23 cellular contexts compared by ENCODE assay signal in the genomic region with DNA sequence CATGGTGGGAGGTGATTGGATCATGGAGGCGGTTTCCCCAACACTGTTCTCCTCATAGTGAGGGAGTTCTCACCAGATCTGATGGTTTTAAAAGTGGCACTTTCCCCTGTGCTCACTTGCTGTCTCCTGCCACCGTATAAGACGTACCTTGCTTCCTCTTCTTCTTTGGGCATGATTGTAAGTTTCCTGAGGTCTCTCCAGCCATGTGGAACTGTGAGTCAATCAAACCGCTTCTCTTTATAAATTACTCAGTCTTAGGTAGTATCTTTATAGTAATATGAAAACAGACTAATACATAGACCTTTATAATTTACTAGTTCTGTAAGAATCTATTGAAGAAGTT.
DNase-seq lines count a peak whose midpoint lies in the region; ATAC-seq and TF ChIP-seq lines count a peak whose summit lies in the region.
"Had no signal": no experiment of that assay in that cellular context is flagged by ENCODE, and none has a peak within 500 bp of the region (broad histone marks: within the 10 kb centered on the region; RNA-seq: fewer than 3 reads in every experiment).

No MANE protein-coding gene starts in this region.

- H3K36me3 ChIP-seq in BLaER1 (no peaks in the 10 kb centered on the region), OCI-LY1 (ENCODE audit: insufficient read depth, low read length) (no peaks in the 10 kb centered on the region; the same call in 1 of the 2 replicates), GM23248 (ENCODE audit: low read depth) (no peaks in the 10 kb centered on the region), gastroesophageal sphincter (no peaks in the 10 kb centered on the region)

- no peaks in the 10 kb centered on the region for H3K27me3 Mint-ChIP-seq in activated T-cell treated with anti-CD3 and anti-CD28 coated beads, Interleukin-2, amount 50 U/mL, for 24 hours
- H3K27me3 Mint-ChIP-seq: central memory CD8-positive, alpha-beta T cell had no signal

- H3K79me2 ChIP-seq in OCI-LY1 (ENCODE audit: insufficient read depth, low read length) (no peaks in the 10 kb centered on the region), GM23248 (ENCODE audit: insufficient read depth) (no peaks in the 10 kb centered on the region)

- no peaks in the 10 kb centered on the region for H3K4me1 Mint-ChIP-seq in activated T-cell treated with anti-CD3 and anti-CD28 coated beads, Interleukin-2, amount 50 U/mL, for 24 hours (ENCODE audit: low read depth)
- H3K4me1 Mint-ChIP-seq: central memory CD8-positive, alpha-beta T cell had no signal

- H3K4me3 Mint-ChIP-seq in activated T-cell treated with anti-CD3 and anti-CD28 coated beads, Interleukin-2, amount 50 U/mL, for 24 hours = no peak overlapping the region
- H3K4me3 Mint-ChIP-seq: activated T-cell treated with anti-CD3 and anti-CD28 coated beads, Interleukin-2, amount 50 U/mL, for 72 hours; central memory CD8-positive, alpha-beta T cell; stimulated activated naive CD8-positive, alpha-beta T cell treated with anti-CD3 and anti-CD28 coated beads, Interleukin-15, Interleukin-2, amounts not matched to agents 100 ng/mL and 50 ng/mL, for 24 hours had no signal

- peak overlapping the region; percentile 64 for H3K27ac ChIP-seq in BLaER1
- H3K27ac ChIP-seq in OCI-LY1 (ENCODE audit: low read depth, low read length, poor library complexity, severe bottlenecking) = peak overlapping the region; percentile 92
- H3K27ac ChIP-seq in GM23248 = no peak overlapping the region
- H3K27ac ChIP-seq in gastroesophageal sphincter = no peak overlapping the region
- H3K27ac ChIP-seq: foreskin keratinocyte had no signal

- H3K4me3 ChIP-seq in BLaER1 (no peak overlapping the region), OCI-LY1 (ENCODE audit: low read depth, low read length, poor library complexity, severe bottlenecking) (peak overlapping the region; percentile 35), GM23248 (no peak overlapping the region), gastroesophageal sphincter (no peak overlapping the region)
- H3K4me3 ChIP-seq: lung had no signal

- H3K9ac ChIP-seq in BLaER1 (no peak overlapping the region), OCI-LY1 (ENCODE audit: low read length) (peak overlapping the region; percentile 34), GM23248 (no peak overlapping the region)

- peak overlapping the region; percentile 38; the same call in 1 of the 2 replicates for H2AFZ ChIP-seq in OCI-LY1 (ENCODE audit: low read length)
- H2AFZ ChIP-seq in GM23248 = no peak overlapping the region

- no peaks in the 10 kb centered on the region for H4K20me1 ChIP-seq in BLaER1
- no peaks in the 10 kb centered on the region for H4K20me1 ChIP-seq in OCI-LY1 (ENCODE audit: insufficient read depth, low read length)
- no peaks in the 10 kb centered on the region for H4K20me1 ChIP-seq in GM23248 (ENCODE audit: insufficient read depth)

- TF ChIP-seq EP300 in gastroesophageal sphincter (IDR thresholded peaks at IDR 0.05) = no peak

- H3F3A ChIP-seq in OCI-LY1 (ENCODE audit: insufficient read depth, low read length) = no peaks in the 10 kb centered on the region
- no peaks in the 10 kb centered on the region for H3F3A ChIP-seq in GM23248 (ENCODE audit: insufficient read depth)

- in situ Hi-C loops in GM23248 (cut with MboI) = no loop called here

- H3K27me3 ChIP-seq in BLaER1 = no peaks in the 10 kb centered on the region
- no peaks in the 10 kb centered on the region for H3K27me3 ChIP-seq in OCI-LY1 (ENCODE audit: insufficient read depth, low read length)
- no peaks in the 10 kb centered on the region for H3K27me3 ChIP-seq in GM23248 (replicated peaks; ENCODE audit: insufficient read depth)
- no peaks in the 10 kb centered on the region for H3K27me3 ChIP-seq in gastroesophageal sphincter
- H3K27me3 ChIP-seq: foreskin keratinocyte had no signal

- DNase-seq in activated T-cell treated with anti-CD3 and anti-CD28 coated beads, Interleukin-2, amount 50 U/mL, for 24 hours = no peak
- DNase-seq in GM23248 = no peak
- DNase-seq: activated CD4-positive, CD25-positive, alpha-beta regulatory T cell treated with anti-CD3 and anti-CD28 coated beads, Interleukin-2, amount 50 U/mL, for 72 hours; activated CD8-positive, alpha-beta memory T cell treated with anti-CD3 and anti-CD28 coated beads for 24 hours; activated T-cell treated with anti-CD3 and anti-CD28 coated beads, Interleukin-2, amount 50 U/mL, for 72 hours; Caco-2; foreskin keratinocyte; hippocampal formation; islet precursor cell; NCI-H510A treated with DMSO at 0.1 percent for 48 hours; nucleus accumbens; small intestine; trophoblast cell had no signal

- no peaks in the 10 kb centered on the region for H3K9me3 Mint-ChIP-seq in activated T-cell treated with anti-CD3 and anti-CD28 coated beads, Interleukin-2, amount 50 U/mL, for 24 hours
- H3K9me3 Mint-ChIP-seq: central memory CD8-positive, alpha-beta T cell; stimulated activated naive CD8-positive, alpha-beta T cell treated with anti-CD3 and anti-CD28 coated beads, Interleukin-15, Interleukin-2, amounts not matched to agents 100 ng/mL and 50 ng/mL, for 24 hours had no signal

- no peaks in the 10 kb centered on the region for H3K9me3 ChIP-seq in BLaER1
- 0 out of 2 replicates have a peak, but pooled peaks cover 5% of the 10 kb centered on the region for H3K9me3 ChIP-seq in OCI-LY1 (ENCODE audit: low read length)
- no peaks in the 10 kb centered on the region for H3K9me3 ChIP-seq in GM23248 (ENCODE audit: low read depth)
- no peaks in the 10 kb centered on the region for H3K9me3 ChIP-seq in gastroesophageal sphincter
- H3K9me3 ChIP-seq: Caco-2 had no signal

- no peak for TF ChIP-seq POLR2A in gastroesophageal sphincter (IDR thresholded peaks at IDR 0.05)

- H3K4me2 ChIP-seq in BLaER1 = peak overlapping the region; percentile 72
- H3K4me2 ChIP-seq in OCI-LY1 (ENCODE audit: low read length) = peak overlapping the region; percentile 57
- H3K4me2 ChIP-seq in GM23248 (ENCODE audit: unreplicated experiment) = no peak overlapping the region

- TF ChIP-seq CTCF in OCI-LY1 (IDR thresholded peaks at IDR 0.05; ENCODE audit: low read length) (no peak), gastroesophageal sphincter (IDR thresholded peaks at IDR 0.05) (no peak)

- 73 to 78% methylated on average over 4 of the region's 4 CpGs for WGBS in GM23248 (ENCODE audit: low coverage in 1 of 2, low lambda C conversion rate in 2 of 2, missing lambda C conversion rate in 2 of 2), 2 experiments
- 90 to 100% methylated on average over 1 to 4 of the region's 4 CpGs for WGBS in gastroesophageal sphincter (ENCODE audit: low coverage in 1 of 2), 2 donors

- no peak overlapping the region for H3K27ac Mint-ChIP-seq in activated T-cell treated with anti-CD3 and anti-CD28 coated beads, Interleukin-2, amount 50 U/mL, for 24 hours
- H3K27ac Mint-ChIP-seq: activated naive CD4-positive, alpha-beta T cell treated with anti-CD3 and anti-CD28 coated beads, Interleukin-2, amount 50 U/mL, for 72 hours; activated T-cell treated with anti-CD3 and anti-CD28 coated beads, Interleukin-2, amount 50 U/mL, for 72 hours; stimulated activated naive CD8-positive, alpha-beta T cell treated with anti-CD3 and anti-CD28 coated beads, Interleukin-15, Interleukin-2, amounts not matched to agents 100 ng/mL and 50 ng/mL, for 24 hours had no signal

- H3K4me1 ChIP-seq in BLaER1 = peaks cover 17% of the 10 kb centered on the region
- peaks cover 58% of the 10 kb centered on the region for H3K4me1 ChIP-seq in OCI-LY1 (ENCODE audit: insufficient read depth, low read length, severe bottlenecking)
- H3K4me1 ChIP-seq in GM23248 (ENCODE audit: insufficient read depth) = no peaks in the 10 kb centered on the region
- H3K4me1 ChIP-seq in gastroesophageal sphincter = no peaks in the 10 kb centered on the region
- H3K4me1 ChIP-seq: foreskin keratinocyte had no signal

- no peaks in the 10 kb centered on the region for H3K36me3 Mint-ChIP-seq in activated T-cell treated with anti-CD3 and anti-CD28 coated beads, Interleukin-2, amount 50 U/mL, for 24 hours (ENCODE audit: low read depth)
- H3K36me3 Mint-ChIP-seq: activated naive CD4-positive, alpha-beta T cell treated with anti-CD3 and anti-CD28 coated beads, Interleukin-2, amount 50 U/mL, for 72 hours had no signal

- no peaks in the 10 kb centered on the region for H3K9me2 ChIP-seq in OCI-LY1 (ENCODE audit: low read depth, low read length)
- no peaks in the 10 kb centered on the region for H3K9me2 ChIP-seq in GM23248 (ENCODE audit: insufficient read depth)

- ATAC-seq in GM21367 (IDR thresholded peaks at IDR 0.05; ENCODE audit: unreplicated experiment) (peak; percentile 26), HG03378 (IDR thresholded peaks at IDR 0.05; ENCODE audit: unreplicated experiment) (peak; percentile 22), GM21737 (IDR thresholded peaks at IDR 0.05; ENCODE audit: unreplicated experiment) (no peak), gastroesophageal sphincter (no peak)
- ATAC-seq: activated naive CD4-positive, alpha-beta T cell treated with anti-CD3 and anti-CD28 coated beads, Interleukin-2, amount 50 U/mL, for 72 hours; activated T-cell treated with anti-CD3 and anti-CD28 coated beads, Interleukin-2, amount 50 U/mL, for 72 hours; foreskin keratinocyte had no signal

Comparison
In these comparisons a context has a peak if more than half of its experiments do, and no peak if none do; other contexts are left out.
1. H3K27ac ChIP-seq: peak in BLaER1 (single experiment) and OCI-LY1 (single experiment); none in GM23248 (single experiment) and gastroesophageal sphincter (0 of 4).
2. ATAC-seq: peak in GM21367 (single experiment) and HG03378 (single experiment); none in GM21737 (single experiment) and gastroesophageal sphincter (single experiment).